Comparison of ENCODE assay signal across 26 cellular contexts in genomic region chr9:3235497-3235896, GRCh38.
"Had no signal": no experiment of that assay in that cellular context is flagged by ENCODE, and none has a peak within 500 bp of the region (broad histone marks: within the 10 kb centered on the region; RNA-seq: fewer than 3 reads in every experiment).

No MANE protein-coding gene starts in this region.

- FAIRE-seq: endothelial cell of umbilical vein, kidney had no signal

- DNase-seq: effector CD4-positive, alpha-beta T cell; endodermal cell; foreskin keratinocyte; immature natural killer cell; kidney; left cardiac atrium; left ventricle myocardium inferior; lower lobe of right lung; mesenchymal stem cell; midbrain; nucleus accumbens; ovary; sigmoid colon; stimulated activated CD4-positive, alpha-beta T cell treated with anti-CD3 and anti-CD28 coated beads, Interleukin-2, amount 100 ng/mL, for 24 hours; stimulated activated CD4-positive, alpha-beta T cell treated with anti-CD3 and anti-CD28 coated beads, Interleukin-4, amount 100 ng/mL, for 4 hours; stimulated activated naive B cell treated with anti-CD40 and anti-IgM and Interleukin-4, amounts not matched to agents 10 μg/mL and 1 μg/mL and 100 μg/mL, for 72 hours; stomach; substantia nigra; transverse colon had no signal

- H3K4me3 ChIP-seq: coronary artery, left ventricle myocardium inferior, lower lobe of right lung, neural progenitor cell, ovary, right atrium auricular region, sigmoid colon, skin epidermis, stomach, thoracic aorta, transverse colon had no signal

- ATAC-seq: foreskin keratinocyte; left cardiac atrium; lower lobe of right lung; natural killer cell treated with Interleukin-12 subunit alpha and Interleukin-12 subunit beta and Interleukin-15 and Interleukin-18, amount 100 ng/mL, for 72 hours; stimulated activated naive B cell treated with anti-CD40 and anti-IgM and Interleukin-4, amounts not matched to agents 10 μg/mL and 1 μg/mL and 100 μg/mL, for 72 hours had no signal
